Comparison of ENCODE assay signal across 24 cellular contexts in the genomic region with DNA sequence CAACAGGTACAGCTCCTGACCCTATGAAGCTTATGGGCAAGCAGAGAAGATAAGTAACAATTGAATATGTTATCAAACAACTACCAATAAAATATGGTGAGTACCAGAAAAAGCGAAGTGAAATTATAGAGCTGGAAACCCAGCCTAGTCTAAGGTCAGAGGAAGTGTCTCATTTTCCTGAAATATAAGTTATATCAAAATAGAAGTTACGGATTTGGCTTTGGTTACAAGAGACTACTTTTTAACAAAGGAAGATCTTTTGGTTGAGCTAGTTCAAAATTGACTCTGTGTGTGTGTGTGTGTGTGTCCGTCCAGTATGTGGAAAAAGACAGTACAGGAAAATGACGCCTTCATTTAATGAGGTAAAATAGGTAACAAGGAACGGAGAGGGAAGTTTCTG. TPM values are rescaled to one million over a fixed set of nuclear protein-coding genes. Genes with fewer than 3 reads are reported as not detected.
DNase-seq lines count a peak whose midpoint lies in the region; ATAC-seq and TF ChIP-seq lines count a peak whose summit lies in the region.
"Had no signal": no experiment of that assay in that cellular context is flagged by ENCODE, and none has a peak within 500 bp of the region (broad histone marks: within the 10 kb centered on the region; RNA-seq: fewer than 3 reads in every experiment).

No MANE protein-coding gene starts in this region.

- H3K27ac ChIP-seq in mesodermal cell (ENCODE audit: low read depth, low read length, severe bottlenecking) (peak overlapping the region; percentile 85), Karpas-422 (ENCODE audit: low read length) (no peak overlapping the region)
- H3K27ac ChIP-seq: C4-2B, foreskin keratinocyte, thoracic aorta had no signal

- H3K4me3 ChIP-seq in mesodermal cell (ENCODE audit: extremely low read depth, insufficient read depth, low read length, poor library complexity, severe bottlenecking) = no peak overlapping the region
- no peak overlapping the region for H3K4me3 ChIP-seq in Karpas-422 (ENCODE audit: low read length)
- H3K4me3 ChIP-seq: thoracic aorta had no signal

- DNase-seq in natural killer cell (no peak), chondrocyte (ENCODE audit: low spot score) (no peak), Ammon's horn (ENCODE audit: low spot score) (no peak), Karpas-422 (no peak)
- no peak for DNase-seq in natural killer cell treated with Interleukin-12 subunit alpha and Interleukin-12 subunit beta and Interleukin-15 and Interleukin-18, amount 100 ng/mL, for 72 hours (ENCODE audit: low spot score)
- DNase-seq: activated CD8-positive, alpha-beta T cell treated with anti-CD3 and anti-CD28 coated beads for 36 hours; activated gamma-delta T cell; effector CD8-positive, alpha-beta T cell; foreskin keratinocyte; NCI-H1105 treated with DMSO at 0.1 percent for 48 hours; NCI-H2029 treated with DMSO at 0.1 percent for 48 hours; NCI-H345; nucleus accumbens; PC-3; SHP77 treated with DMSO at 0.1 percent for 48 hours; stimulated activated CD4-positive, alpha-beta T cell treated with anti-CD3 and anti-CD28 coated beads, Interleukin-12 subunit alpha, Interleukin-12 subunit beta, amount 100 ng/mL, for 4 hours; stimulated activated CD4-positive, alpha-beta T cell treated with anti-CD3 and anti-CD28 coated beads, Interleukin-4, amount 100 ng/mL, for 4 hours; stimulated activated naive CD4-positive, alpha-beta T cell had no signal

- H3K27me3 Mint-ChIP-seq in natural killer cell (ENCODE audit: low read depth in 2 of 2) (no peaks in the 10 kb centered on the region), chondrocyte (ENCODE audit: low read depth) (no peaks in the 10 kb centered on the region)
- H3K27me3 Mint-ChIP-seq in natural killer cell treated with Interleukin-12 subunit alpha and Interleukin-12 subunit beta and Interleukin-15 and Interleukin-18, amount 100 ng/mL, for 72 hours = no peaks in the 10 kb centered on the region
- no peaks in the 10 kb centered on the region for H3K27me3 Mint-ChIP-seq in dendritic cell treated with granulocyte-macrophage colony-stimulating factor and Interleukin-4, amounts not matched to agents 40 ng/mL and 50 ng/mL, for 4 days
- H3K27me3 Mint-ChIP-seq: activated CD8-positive, alpha-beta T cell treated with anti-CD3 and anti-CD28 coated beads for 36 hours had no signal

- H3K4me1 ChIP-seq in mesodermal cell (ENCODE audit: control insufficient read depth, insufficient read depth, low read length, poor library complexity, severe bottlenecking) (peaks cover 11% of the 10 kb centered on the region), Karpas-422 (ENCODE audit: low read length) (no peaks in the 10 kb centered on the region)
- H3K4me1 ChIP-seq: foreskin keratinocyte had no signal

- no peaks in the 10 kb centered on the region for H3K9me3 ChIP-seq in mesodermal cell (ENCODE audit: control insufficient read depth, low read length)
- H3K9me3 ChIP-seq in Karpas-422 (ENCODE audit: low read length) = no peaks in the 10 kb centered on the region
- H3K9me3 ChIP-seq: thoracic aorta had no signal

- intact Hi-C loops in natural killer cell (cut with micrococcal nuclease) = loop anchor here (10.0 kb wide), 1 partner anchor 146 kb away; no protein-coding TSS in a partner anchor
- intact Hi-C loops in dendritic cell treated with granulocyte-macrophage colony-stimulating factor and Interleukin-4, amounts not matched to agents 40 ng/mL and 50 ng/mL, for 4 days (cut with micrococcal nuclease) = no loop called here

- H3K27ac Mint-ChIP-seq in natural killer cell = peak overlapping the region; percentile 49 to 74
- peak overlapping the region in 1 of 2 donors; percentile 5 for H3K27ac Mint-ChIP-seq in natural killer cell treated with Interleukin-12 subunit alpha and Interleukin-12 subunit beta and Interleukin-15 and Interleukin-18, amount 100 ng/mL, for 72 hours
- H3K27ac Mint-ChIP-seq in dendritic cell treated with granulocyte-macrophage colony-stimulating factor and Interleukin-4, amounts not matched to agents 40 ng/mL and 50 ng/mL, for 4 days = peak overlapping the region; percentile 64
- H3K27ac Mint-ChIP-seq in chondrocyte (ENCODE audit: unreplicated experiment) = no peak overlapping the region
- H3K27ac Mint-ChIP-seq: activated CD8-positive, alpha-beta T cell treated with anti-CD3 and anti-CD28 coated beads for 36 hours had no signal

- H3K9me3 Mint-ChIP-seq in natural killer cell (no peaks in the 10 kb centered on the region), chondrocyte (ENCODE audit: low read depth) (no peaks in the 10 kb centered on the region)
- peaks cover 3% of the 10 kb centered on the region for H3K9me3 Mint-ChIP-seq in natural killer cell treated with Interleukin-12 subunit alpha and Interleukin-12 subunit beta and Interleukin-15 and Interleukin-18, amount 100 ng/mL, for 72 hours
- no peaks in the 10 kb centered on the region for H3K9me3 Mint-ChIP-seq in dendritic cell treated with granulocyte-macrophage colony-stimulating factor and Interleukin-4, amounts not matched to agents 40 ng/mL and 50 ng/mL, for 4 days
- H3K9me3 Mint-ChIP-seq: activated CD8-positive, alpha-beta T cell treated with anti-CD3 and anti-CD28 coated beads for 36 hours had no signal

- no peak overlapping the region for H3K4me3 Mint-ChIP-seq in natural killer cell
- H3K4me3 Mint-ChIP-seq in natural killer cell treated with Interleukin-12 subunit alpha and Interleukin-12 subunit beta and Interleukin-15 and Interleukin-18, amount 100 ng/mL, for 72 hours = no peak overlapping the region
- H3K4me3 Mint-ChIP-seq in dendritic cell treated with granulocyte-macrophage colony-stimulating factor and Interleukin-4, amounts not matched to agents 40 ng/mL and 50 ng/mL, for 4 days = peak overlapping the region; percentile 61
- no peak overlapping the region for H3K4me3 Mint-ChIP-seq in chondrocyte (ENCODE audit: unreplicated experiment)
- H3K4me3 Mint-ChIP-seq: activated CD8-positive, alpha-beta T cell treated with anti-CD3 and anti-CD28 coated beads for 36 hours had no signal

- ATAC-seq in natural killer cell = no peak
- ATAC-seq in natural killer cell treated with Interleukin-12 subunit alpha and Interleukin-12 subunit beta and Interleukin-15 and Interleukin-18, amount 100 ng/mL, for 72 hours = no peak
- no peak for ATAC-seq in GM18520 (IDR thresholded peaks at IDR 0.05; ENCODE audit: unreplicated experiment)
- ATAC-seq: activated CD8-positive, alpha-beta T cell treated with anti-CD3 and anti-CD28 coated beads for 36 hours; foreskin keratinocyte; HCT116; PC-3 had no signal

- H3K27me3 ChIP-seq in Karpas-422 (ENCODE audit: low read length) = no peaks in the 10 kb centered on the region
- H3K27me3 ChIP-seq: foreskin keratinocyte had no signal

- H3K36me3 Mint-ChIP-seq in natural killer cell (peaks cover 15% of the 10 kb centered on the region), chondrocyte (ENCODE audit: low read depth) (no peaks in the 10 kb centered on the region)
- peaks cover 47% of the 10 kb centered on the region for H3K36me3 Mint-ChIP-seq in natural killer cell treated with Interleukin-12 subunit alpha and Interleukin-12 subunit beta and Interleukin-15 and Interleukin-18, amount 100 ng/mL, for 72 hours
- peaks cover 42% of the 10 kb centered on the region for H3K36me3 Mint-ChIP-seq in dendritic cell treated with granulocyte-macrophage colony-stimulating factor and Interleukin-4, amounts not matched to agents 40 ng/mL and 50 ng/mL, for 4 days (ENCODE audit: low read depth)

- no peak overlapping the region for H3K4me2 ChIP-seq in Karpas-422 (ENCODE audit: low read depth, low read length, poor library complexity, severe bottlenecking)

- H3K4me1 Mint-ChIP-seq in natural killer cell = peaks cover 55 to 67% of the 10 kb centered on the region in 2 donors
- peaks cover 59 to 63% of the 10 kb centered on the region in 2 donors for H3K4me1 Mint-ChIP-seq in natural killer cell treated with Interleukin-12 subunit alpha and Interleukin-12 subunit beta and Interleukin-15 and Interleukin-18, amount 100 ng/mL, for 72 hours (ENCODE audit: low read depth in 2 of 2)
- H3K4me1 Mint-ChIP-seq in dendritic cell treated with granulocyte-macrophage colony-stimulating factor and Interleukin-4, amounts not matched to agents 40 ng/mL and 50 ng/mL, for 4 days (ENCODE audit: low read depth) = peaks cover 68% of the 10 kb centered on the region
- peaks cover 27% of the 10 kb centered on the region for H3K4me1 Mint-ChIP-seq in chondrocyte (ENCODE audit: low read depth)

- no peak for TF ChIP-seq CTCF in natural killer cell (IDR thresholded peaks at IDR 0.05)
- TF ChIP-seq CTCF in chondrocyte (IDR thresholded peaks at IDR 0.05) = no peak

- no peaks in the 10 kb centered on the region for H3K9me2 ChIP-seq in Karpas-422 (replicated peaks; ENCODE audit: insufficient read depth, low read length)

- no peaks in the 10 kb centered on the region for H3K79me2 ChIP-seq in Karpas-422 (ENCODE audit: low read length)

- H3K36me3 ChIP-seq in mesodermal cell (ENCODE audit: control insufficient read depth, insufficient read depth, low read length) (no peaks in the 10 kb centered on the region), Karpas-422 (ENCODE audit: insufficient read depth, low read length) (no peaks in the 10 kb centered on the region)
- H3K36me3 ChIP-seq: thoracic aorta had no signal

- no peaks in the 10 kb centered on the region for H4K20me1 ChIP-seq in Karpas-422 (ENCODE audit: insufficient read depth, low read depth, low read length)

- H2AFZ ChIP-seq in Karpas-422 (ENCODE audit: low read length) = no peak overlapping the region

- WGBS in mesodermal cell (ENCODE audit: insufficient coverage in 2 of 2), 2 experiments = 90 to 100% methylated on average over 1 to 2 of the region's 5 CpGs

- H3K9ac ChIP-seq in Karpas-422 (ENCODE audit: low read length) = no peak overlapping the region

RNA-seq across cellular contexts. Expression of gene STX11, which starts 8.9 kb away (rescaled TPM):
- total RNA-seq in natural killer cell (10 to 100 TPM; 21.9 to 38.3 (median 34.2) TPM), chondrocyte (1.6 to 3.1 TPM (median 2.9 TPM) in 3 replicates)
- 10 to 100 TPM; 52.7 to 98.0 TPM for total RNA-seq in natural killer cell treated with Interleukin-12 subunit alpha and Interleukin-12 subunit beta and Interleukin-15 and Interleukin-18, amount 100 ng/mL, for 72 hours
- 0.77 TPM for polyA plus RNA-seq in mesodermal cell (2013, experiment 1 of 2)
- polyA plus RNA-seq in mesodermal cell (2013, experiment 2 of 2) = 0.76 TPM
- not detected in 2 replicates for total RNA-seq in Karpas-422 (2014; rRNA removed; shearing (Covaris generic); ENCODE audit: low replicate concordance)
